ENCODE assay signal across 17 cellular contexts in the genomic region with DNA sequence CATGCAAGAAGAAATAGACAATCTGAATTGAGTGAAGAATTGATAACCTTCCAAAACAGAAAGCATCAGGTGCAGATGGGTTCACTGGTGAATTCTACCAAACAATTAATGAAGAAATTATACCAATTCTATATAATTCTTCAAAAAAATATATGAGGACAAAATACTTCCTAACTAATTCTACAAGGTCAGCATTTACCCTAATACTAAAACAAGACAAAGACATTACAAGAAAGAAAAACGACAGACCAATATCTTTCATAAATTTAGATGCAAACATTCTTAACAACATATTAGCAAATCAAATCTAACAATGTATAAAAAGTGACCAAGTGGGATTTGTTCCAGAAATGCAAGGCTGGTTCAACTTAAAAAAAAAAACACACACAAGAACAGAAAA.
DNase-seq lines count a peak whose midpoint lies in the region; ATAC-seq, FAIRE-seq and TF ChIP-seq lines count a peak whose summit lies in the region.
"Had no signal": no experiment of that assay in that cellular context is flagged by ENCODE, and none has a peak within 500 bp of the region (broad histone marks: within the 10 kb centered on the region; RNA-seq: fewer than 3 reads in every experiment).

No MANE protein-coding gene starts in this region.

- H3K27ac ChIP-seq in A549 = no peak overlapping the region
- no peak overlapping the region for H3K27ac ChIP-seq in K562 (ENCODE audit: extremely low read depth, low read depth, low read length)
- H3K27ac ChIP-seq: BLaER1 treated with 17β-estradiol and CSF1 and Interleukin-3, amounts not matched to agents 10 nM and 100 nM; C4-2B had no signal

- H3K4me1 ChIP-seq in A549 (no peaks in the 10 kb centered on the region), K562 (replicated peaks in 1 of 2; ENCODE audit: control insufficient read depth in 2 of 2, insufficient read depth in 2 of 2, low read length in 2 of 2) (no peaks in the 10 kb centered on the region)
- H3K4me1 ChIP-seq: BLaER1 treated with 17β-estradiol and CSF1 and Interleukin-3, amounts not matched to agents 10 nM and 100 nM; Caco-2 had no signal

- TF ChIP-seq POLR2A in A549 (IDR thresholded peaks at IDR 0.05; ENCODE audit: low read length) (no peak), H54 (IDR thresholded peaks at IDR 0.05; ENCODE audit: low read depth, low read length) (no peak), K562 (conservative IDR thresholded peaks at IDR 0.05) (no peak)

- CTCF ChIA-PET in A549 (lab: Yijun Ruan, JAX) = no interaction called here
- CTCF ChIA-PET in K562 (lab: Yijun Ruan, JAX; ENCODE audit: low intra/inter-chr PET ratio) = no interaction called here

- no peak overlapping the region for H2AFZ ChIP-seq in K562 (ENCODE audit: low read depth, low read length)

- TF ChIP-seq RAD21 in A549 (conservative IDR thresholded peaks at IDR 0.05 in 1 of 2, IDR thresholded peaks at IDR 0.05 in 1 of 2) (no peak), K562 (CRISPR knock-in tag; conservative IDR thresholded peaks at IDR 0.05 in 1 of 2, IDR thresholded peaks at IDR 0.05 in 1 of 2) (no peak)

- POLR2A ChIA-PET in A549 (lab: Yijun Ruan, JAX) (no interaction called here), K562 (lab: Yijun Ruan, JAX) (no interaction called here)

- H3K79me2 ChIP-seq in K562 (ENCODE audit: control insufficient read depth, insufficient read depth, low read length) = no peaks in the 10 kb centered on the region

- no peaks in the 10 kb centered on the region for H3K9me1 ChIP-seq in K562 (ENCODE audit: control insufficient read depth, insufficient read depth, low read length)

- no TSS peak for BruUV-seq in K562 (replicated peaks; lab: Mats Ljungman, UMichigan)

- 2% methylated on average over 1 of the region's 1 CpG for WGBS in A549 (ENCODE audit: missing lambda C conversion rate)
- 0% methylated on average over 1 of the region's 1 CpG for WGBS in K562 (ENCODE audit: insufficient coverage, low coverage, missing lambda C conversion rate)

- no peak overlapping the region for H3K4me2 ChIP-seq in A549
- H3K4me2 ChIP-seq in K562 (ENCODE audit: insufficient read depth, low read length) = no peak overlapping the region
- H3K4me2 ChIP-seq: BLaER1 treated with 17β-estradiol and CSF1 and Interleukin-3, amounts not matched to agents 10 nM and 100 nM had no signal

- H3K4me3 ChIP-seq in A549 (no peak overlapping the region), K562 (no peak overlapping the region)
- H3K4me3 ChIP-seq: BLaER1 treated with 17β-estradiol and CSF1 and Interleukin-3, amounts not matched to agents 10 nM and 100 nM had no signal

- H3K9ac ChIP-seq in K562 (ENCODE audit: insufficient read depth in 1 of 2, low read depth in 2 of 2, low read length in 2 of 2) = no peak overlapping the region
- H3K9ac ChIP-seq: BLaER1 treated with 17β-estradiol and CSF1 and Interleukin-3, amounts not matched to agents 10 nM and 100 nM had no signal

- H3K36me3 ChIP-seq in K562 (ENCODE audit: control insufficient read depth, insufficient read depth, low read length) = no peaks in the 10 kb centered on the region
- H3K36me3 ChIP-seq: BLaER1 treated with 17β-estradiol and CSF1 and Interleukin-3, amounts not matched to agents 10 nM and 100 nM had no signal

- H3K27me3 ChIP-seq in K562 (ENCODE audit: control insufficient read depth in 2 of 2, insufficient read depth in 2 of 2, low read length in 2 of 2) = peaks cover 2 to 4% of the 10 kb centered on the region in 2 experiments; a peak in 1 of 5 replicates
- H3K27me3 ChIP-seq: BLaER1 treated with 17β-estradiol and CSF1 and Interleukin-3, amounts not matched to agents 10 nM and 100 nM had no signal

- FAIRE-seq in A549 (lab: Jason Lieb, UNC) (no peak), H54 (lab: Jason Lieb, UNC) (peak; percentile 6), K562 (lab: Jason Lieb, UNC) (no peak)
- FAIRE-seq: D721Med, GM12891 had no signal

- no peak for ATAC-seq in A549
- ATAC-seq in K562 = no peak
- ATAC-seq: CD8-positive, alpha-beta T cell had no signal

- in situ Hi-C loops in K562 (cut with MboI) = no loop called here

- TF ChIP-seq CTCF in A549 (IDR thresholded peaks at IDR 0.05) = no peak
- no peak for TF ChIP-seq CTCF in K562 (IDR thresholded peaks at IDR 0.05 in 2 of 3, conservative IDR thresholded peaks at IDR 0.05 in 1 of 3; ENCODE audit: insufficient read depth in 2 of 3, low read depth in 1 of 3, low read length in 3 of 3)

- H3K9me3 ChIP-seq in A549 = peaks cover 3% of the 10 kb centered on the region; the same call in 1 of the 3 replicates
- H3K9me3 ChIP-seq in K562 (replicated peaks; ENCODE audit: control insufficient read depth, insufficient read depth, low read depth, low read length) = no peaks in the 10 kb centered on the region
- H3K9me3 ChIP-seq: Caco-2 had no signal

- H4K20me1 ChIP-seq in K562 (replicated peaks; ENCODE audit: control insufficient read depth, insufficient read depth, low read length) = no peaks in the 10 kb centered on the region
- H4K20me1 ChIP-seq: BLaER1 treated with 17β-estradiol and CSF1 and Interleukin-3, amounts not matched to agents 10 nM and 100 nM had no signal

- DNase-seq in A549 (ENCODE audit: low read depth in 1 of 2, low spot score in 1 of 2) (no peak), H54 (ENCODE audit: insufficient read length, low spot score) (no peak), K562 (ENCODE audit: extremely low read depth in 1 of 4, low spot score in 3 of 4) (no peak), NCI-H2107 (lab: John Stamatoyannopoulos, UW) (no peak), posterior vena cava (ENCODE audit: low spot score) (no peak)
- DNase-seq: 8988T; AML-193; Caco-2; Calu3; CD4-positive, alpha-beta T cell; CD8-positive, alpha-beta T cell; DMS79 treated with DMSO at 0.1 percent for 48 hours; GF-D8 had no signal

- intact Hi-C loops in K562 (cut with micrococcal nuclease) (no loop called here), posterior vena cava (cut with DNase I) (no loop called here)

- no peak for TF ChIP-seq EP300 in A549 (IDR thresholded peaks at IDR 0.05)
- TF ChIP-seq EP300 in K562 (IDR thresholded peaks at IDR 0.05; ENCODE audit: low read length) = no peak

TF ChIP-seq in A549, 52 proteins besides CTCF, POLR2A, EP300 and RAD21:
- TF ChIP-seq MAFK (IDR thresholded peaks at IDR 0.05; ENCODE audit: partially characterized antibody) (peak; percentile 70), HDAC2 (IDR thresholded peaks at IDR 0.05) (no peak), RARB (CRISPR knock-in tag; IDR thresholded peaks at IDR 0.05) (no peak)

TF ChIP-seq in K562, 482 proteins besides CTCF, POLR2A, EP300 and RAD21:
- peak; percentile 31; the same call in 1 of the 2 replicates for TF ChIP-seq MAFF (IDR thresholded peaks at IDR 0.05; ENCODE audit: low read length)
- TF ChIP-seq, protein P1, sequence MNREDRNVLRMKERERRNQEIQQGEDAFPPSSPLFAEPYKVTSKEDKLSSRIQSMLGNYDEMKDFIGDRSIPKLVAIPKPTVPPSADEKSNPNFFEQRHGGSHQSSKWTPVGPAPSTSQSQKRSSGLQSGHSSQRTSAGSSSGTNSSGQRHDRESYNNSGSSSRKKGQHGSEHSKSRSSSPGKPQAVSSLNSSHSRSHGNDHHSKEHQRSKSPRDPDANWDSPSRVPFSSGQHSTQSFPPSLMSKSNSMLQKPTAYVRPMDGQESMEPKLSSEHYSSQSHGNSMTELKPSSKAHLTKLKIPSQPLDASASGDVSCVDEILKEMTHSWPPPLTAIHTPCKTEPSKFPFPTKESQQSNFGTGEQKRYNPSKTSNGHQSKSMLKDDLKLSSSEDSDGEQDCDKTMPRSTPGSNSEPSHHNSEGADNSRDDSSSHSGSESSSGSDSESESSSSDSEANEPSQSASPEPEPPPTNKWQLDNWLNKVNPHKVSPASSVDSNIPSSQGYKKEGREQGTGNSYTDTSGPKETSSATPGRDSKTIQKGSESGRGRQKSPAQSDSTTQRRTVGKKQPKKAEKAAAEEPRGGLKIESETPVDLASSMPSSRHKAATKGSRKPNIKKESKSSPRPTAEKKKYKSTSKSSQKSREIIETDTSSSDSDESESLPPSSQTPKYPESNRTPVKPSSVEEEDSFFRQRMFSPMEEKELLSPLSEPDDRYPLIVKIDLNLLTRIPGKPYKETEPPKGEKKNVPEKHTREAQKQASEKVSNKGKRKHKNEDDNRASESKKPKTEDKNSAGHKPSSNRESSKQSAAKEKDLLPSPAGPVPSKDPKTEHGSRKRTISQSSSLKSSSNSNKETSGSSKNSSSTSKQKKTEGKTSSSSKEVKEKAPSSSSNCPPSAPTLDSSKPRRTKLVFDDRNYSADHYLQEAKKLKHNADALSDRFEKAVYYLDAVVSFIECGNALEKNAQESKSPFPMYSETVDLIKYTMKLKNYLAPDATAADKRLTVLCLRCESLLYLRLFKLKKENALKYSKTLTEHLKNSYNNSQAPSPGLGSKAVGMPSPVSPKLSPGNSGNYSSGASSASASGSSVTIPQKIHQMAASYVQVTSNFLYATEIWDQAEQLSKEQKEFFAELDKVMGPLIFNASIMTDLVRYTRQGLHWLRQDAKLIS (CRISPR knock-in tag; IDR thresholded peaks at IDR 0.05) = no peak
- TF ChIP-seq ZNF316 (IDR thresholded peaks at IDR 0.05) = peak; percentile 86
- 0 out of 2 replicates have a peak, but pooled peaks have one; percentile 24 for TF ChIP-seq MAFG (tag; conservative IDR thresholded peaks at IDR 0.05)
- no peak for TF ChIP-seq ZFP1 (CRISPR knock-in tag; IDR thresholded peaks at IDR 0.05)
- peak; percentile 38; the same call in 1 of the 2 replicates for TF ChIP-seq C11orf30 (IDR thresholded peaks at IDR 0.05; ENCODE audit: low read depth)
